In genomic region chr19:2610637-2611482, GRCh38 we compare ENCODE assay signal across 8 cellular contexts.
DNase-seq lines count a peak whose midpoint lies in the region; ATAC-seq, FAIRE-seq and TF ChIP-seq lines count a peak whose summit lies in the region.

No MANE protein-coding gene starts in this region.

- no peaks in the 10 kb centered on the region for H3K9me3 ChIP-seq in kidney (ENCODE audit: control insufficient read depth in 1 of 2, low read length in 2 of 2)

- peak; percentile 94 for TF ChIP-seq CTCF in kidney (IDR thresholded peaks at IDR 0.05; ENCODE audit: borderline replicate concordance, extremely low read depth, insufficient read depth)

- no peaks in the 10 kb centered on the region for H3K36me3 ChIP-seq in kidney (ENCODE audit: control insufficient read depth in 1 of 2, insufficient read depth in 2 of 2, low read length in 2 of 2)

- FAIRE-seq in kidney (lab: Jason Lieb, UNC) = no peak

- peak; percentile 82 for DNase-seq in DMS53 (lab: John Stamatoyannopoulos, UW)
- peak; percentile 80 for DNase-seq in H4 (ENCODE audit: low spot score)
- peak; percentile 12 for DNase-seq in NCI-H1436 treated with DMSO at 0.1 percent for 48 hours (lab: John Stamatoyannopoulos, UW)
- peak; percentile 73 to 93 (median 82) for DNase-seq in activated CD4-positive, CD25-positive, alpha-beta regulatory T cell (lab: John Stamatoyannopoulos, UW)
- DNase-seq in caudate nucleus (lab: John Stamatoyannopoulos, UW) = peak in 58 of 61 donors; percentile 22 to 89 (median 70)
- peak; percentile 96 for DNase-seq in kidney
- DNase-seq in stimulated activated CD4-positive, alpha-beta T cell treated with anti-CD3 and anti-CD28 coated beads, Interleukin-12 subunit alpha, Interleukin-12 subunit beta, amount 100 ng/mL, for 48 hours (ENCODE audit: low read depth in 2 of 3, low spot score in 1 of 3) = peak; percentile 75 to 93 (median 90)

- ATAC-seq in HG03439 (IDR thresholded peaks at IDR 0.05; ENCODE audit: unreplicated experiment) = no peak

- H3K27ac ChIP-seq in caudate nucleus (ENCODE audit: low read depth, low read length) (no peak overlapping the region), kidney (ENCODE audit: low read depth in 2 of 2, low read length in 2 of 2) (peak overlapping the region; percentile 40 to 76)

- peak overlapping the region in 1 of 2 donors; percentile 75 for H3K9ac ChIP-seq in kidney (ENCODE audit: low read length in 2 of 2)

- H3K4me1 ChIP-seq in kidney (ENCODE audit: control insufficient read depth in 1 of 2, insufficient read depth in 1 of 2, low read depth in 1 of 2, low read length in 2 of 2) = peaks cover 0 to 9% of the 10 kb centered on the region in 2 donors

- H3K4me3 ChIP-seq in kidney (ENCODE audit: low read length in 2 of 2) = peak overlapping the region; percentile 46 to 61

- intact Hi-C loops in kidney (cut with DNase I) = loop anchor here (5.0 kb wide), 1 partner anchor 139 kb away; no protein-coding TSS in a partner anchor

Comparison
In these comparisons a context has a peak if more than half of its experiments do, and no peak if none do; other contexts are left out.
1. DNase-seq: peak in every context shown above with its lines; median percentile 96 in kidney; 90 in stimulated activated CD4-positive, alpha-beta T cell treated with anti-CD3 and anti-CD28 coated beads, Interleukin-12 subunit alpha, Interleukin-12 subunit beta, amount 100 ng/mL, for 48 hours; 82 in DMS53; 82 in activated CD4-positive, CD25-positive, alpha-beta regulatory T cell; 80 in H4; 70 in caudate nucleus; 12 in NCI-H1436 treated with DMSO at 0.1 percent for 48 hours.